Comparison of ENCODE assay signal across 21 cellular contexts in the genomic region with DNA sequence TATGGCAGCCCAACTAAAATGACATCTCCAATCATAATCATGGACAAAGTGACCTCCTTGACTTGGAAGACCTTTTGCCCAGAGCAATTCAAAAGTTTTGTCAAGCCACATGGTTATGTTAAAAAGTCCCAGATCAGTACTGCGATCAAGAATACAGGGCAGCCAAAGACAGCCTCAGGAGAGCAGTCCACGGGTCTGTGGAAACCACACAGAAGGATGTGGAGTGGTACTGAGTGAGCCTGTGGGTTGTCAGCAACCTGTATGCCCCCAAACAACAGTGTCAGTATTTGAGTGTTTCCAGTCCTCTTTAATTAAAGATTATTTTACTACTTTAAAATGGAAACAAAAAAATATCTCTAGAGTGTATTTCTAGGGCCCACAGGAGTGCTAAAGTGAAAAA.
DNase-seq lines count a peak whose midpoint lies in the region; ATAC-seq and TF ChIP-seq lines count a peak whose summit lies in the region.
"Had no signal": no experiment of that assay in that cellular context is flagged by ENCODE, and none has a peak within 500 bp of the region (broad histone marks: within the 10 kb centered on the region; RNA-seq: fewer than 3 reads in every experiment).

No MANE protein-coding gene starts in this region.

- POLR2A ChIA-PET in activated CD8-positive, alpha-beta T cell treated with anti-CD3 and anti-CD28 coated beads, Interleukin-2, amount 10 ng/mL, durations not matched to agents 7 days and 5 days (lab: Charles Lee) = no interaction called here
- POLR2A ChIA-PET in activated CD8-positive, alpha-beta T cell treated with anti-CD3 and anti-CD28 coated beads for 36 hours (lab: Charles Lee) = no interaction called here

- no peaks in the 10 kb centered on the region for H3K9me3 Mint-ChIP-seq in activated CD8-positive, alpha-beta T cell treated with anti-CD3 and anti-CD28 coated beads, Interleukin-2, amount 10 ng/mL, durations not matched to agents 7 days and 5 days (ENCODE audit: insufficient read depth)
- H3K9me3 Mint-ChIP-seq in activated CD8-positive, alpha-beta T cell treated with anti-CD3 and anti-CD28 coated beads for 36 hours = no peaks in the 10 kb centered on the region
- peaks cover 0 to 2% (median 0%) of the 10 kb centered on the region in 6 donors for H3K9me3 Mint-ChIP-seq in immature natural killer cell
- H3K9me3 Mint-ChIP-seq in stimulated activated effector memory CD8-positive, alpha-beta T cell treated with anti-CD3 and anti-CD28 coated beads, Interleukin-12 subunit alpha, Interleukin-12 subunit beta, amount 100 ng/mL, for 72 hours = peaks cover 3% of the 10 kb centered on the region
- H3K9me3 Mint-ChIP-seq: CD4-positive, CD25-positive, alpha-beta regulatory T cell; CD8-positive, alpha-beta T cell; H9 had no signal

- TF ChIP-seq CTCF in activated CD8-positive, alpha-beta T cell treated with anti-CD3 and anti-CD28 coated beads for 36 hours (IDR thresholded peaks at IDR 0.05) = no peak
- TF ChIP-seq CTCF in DND-41 (IDR thresholded peaks at IDR 0.05; ENCODE audit: borderline replicate concordance, extremely low read depth, low read length, poor library complexity, severe bottlenecking) (no peak), left ventricle myocardium inferior (IDR thresholded peaks at IDR 0.05; ENCODE audit: borderline replicate concordance) (no peak)

- H3K4me1 Mint-ChIP-seq in activated CD8-positive, alpha-beta T cell treated with anti-CD3 and anti-CD28 coated beads, Interleukin-2, amount 10 ng/mL, durations not matched to agents 7 days and 5 days (ENCODE audit: low read depth) = peaks cover 13% of the 10 kb centered on the region
- H3K4me1 Mint-ChIP-seq in activated CD8-positive, alpha-beta T cell treated with anti-CD3 and anti-CD28 coated beads for 36 hours (ENCODE audit: low read depth) = no peaks in the 10 kb centered on the region
- peaks cover 17 to 23% of the 10 kb centered on the region in 2 donors for H3K4me1 Mint-ChIP-seq in immature natural killer cell
- no peaks in the 10 kb centered on the region for H3K4me1 Mint-ChIP-seq in stimulated activated effector memory CD8-positive, alpha-beta T cell treated with anti-CD3 and anti-CD28 coated beads, Interleukin-12 subunit alpha, Interleukin-12 subunit beta, amount 100 ng/mL, for 72 hours
- H3K4me1 Mint-ChIP-seq: B cell; CD4-positive, CD25-positive, alpha-beta regulatory T cell had no signal

- no peaks in the 10 kb centered on the region for H3K27me3 Mint-ChIP-seq in activated CD8-positive, alpha-beta T cell treated with anti-CD3 and anti-CD28 coated beads, Interleukin-2, amount 10 ng/mL, durations not matched to agents 7 days and 5 days (ENCODE audit: low read depth)
- H3K27me3 Mint-ChIP-seq in activated CD8-positive, alpha-beta T cell treated with anti-CD3 and anti-CD28 coated beads for 36 hours = no peaks in the 10 kb centered on the region
- peaks cover 0 to 2% (median 0%) of the 10 kb centered on the region in 3 donors for H3K27me3 Mint-ChIP-seq in immature natural killer cell (ENCODE audit: low read depth in 3 of 3)
- H3K27me3 Mint-ChIP-seq: B cell; CD4-positive, CD25-positive, alpha-beta regulatory T cell had no signal

- ATAC-seq in activated CD8-positive, alpha-beta T cell treated with anti-CD3 and anti-CD28 coated beads, Interleukin-2, amount 10 ng/mL, durations not matched to agents 7 days and 5 days = peak; percentile 76
- ATAC-seq in activated CD8-positive, alpha-beta T cell treated with anti-CD3 and anti-CD28 coated beads for 36 hours = no peak
- peak; percentile 84 for ATAC-seq in DND-41 (ENCODE audit: insufficient read depth, low read depth)
- peak; percentile 28 for ATAC-seq in stimulated activated effector memory CD8-positive, alpha-beta T cell treated with anti-CD3 and anti-CD28 coated beads, Interleukin-12 subunit alpha, Interleukin-12 subunit beta, amount 100 ng/mL, for 72 hours
- ATAC-seq: CD8-positive, alpha-beta T cell; GM12878; HCT116 had no signal

- no peak overlapping the region for H3K4me3 ChIP-seq in DND-41 (ENCODE audit: low read depth in 1 of 2, low read length in 2 of 2)
- H3K4me3 ChIP-seq in left ventricle myocardium inferior = no peak overlapping the region
- H3K4me3 ChIP-seq: BLaER1, GM12878, GM23248 had no signal

- no peaks in the 10 kb centered on the region for H3K36me3 Mint-ChIP-seq in activated CD8-positive, alpha-beta T cell treated with anti-CD3 and anti-CD28 coated beads, Interleukin-2, amount 10 ng/mL, durations not matched to agents 7 days and 5 days (ENCODE audit: low read depth)
- no peaks in the 10 kb centered on the region for H3K36me3 Mint-ChIP-seq in activated CD8-positive, alpha-beta T cell treated with anti-CD3 and anti-CD28 coated beads for 36 hours (ENCODE audit: low read depth)
- peaks cover 12 to 23% (median 14%) of the 10 kb centered on the region in 3 donors for H3K36me3 Mint-ChIP-seq in immature natural killer cell
- no peaks in the 10 kb centered on the region for H3K36me3 Mint-ChIP-seq in stimulated activated effector memory CD8-positive, alpha-beta T cell treated with anti-CD3 and anti-CD28 coated beads, Interleukin-12 subunit alpha, Interleukin-12 subunit beta, amount 100 ng/mL, for 72 hours

- H3K9me3 ChIP-seq in DND-41 (ENCODE audit: insufficient read depth, low read length, severe bottlenecking) = no peaks in the 10 kb centered on the region
- H3K9me3 ChIP-seq in left ventricle myocardium inferior (replicated peaks) = no peaks in the 10 kb centered on the region
- H3K9me3 ChIP-seq: BLaER1, Caco-2 had no signal

- no peak for DNase-seq in activated CD8-positive, alpha-beta T cell treated with anti-CD3 and anti-CD28 coated beads, Interleukin-2, amount 10 ng/mL, durations not matched to agents 7 days and 5 days
- no peak for DNase-seq in activated CD8-positive, alpha-beta T cell treated with anti-CD3 and anti-CD28 coated beads for 36 hours
- DNase-seq in DND-41 (peak; percentile 23), immature natural killer cell (peak in 2 of 3 donors; percentile 3 to 7), left ventricle myocardium inferior (no peak)
- no peak for DNase-seq in stimulated activated effector memory CD8-positive, alpha-beta T cell treated with anti-CD3 and anti-CD28 coated beads, Interleukin-12 subunit alpha, Interleukin-12 subunit beta, amount 100 ng/mL, for 72 hours (ENCODE audit: low spot score in 2 of 2)
- no peak for DNase-seq in stimulated activated CD4-positive, alpha-beta T cell treated with anti-CD3 and anti-CD28 coated beads, Interleukin-4, amount 100 ng/mL, for 24 hours
- DNase-seq: Caco-2; CD4-positive, CD25-positive, alpha-beta regulatory T cell; CD8-positive, alpha-beta T cell; DMS153; EL; GDM1; GM23248; H9 had no signal

- H3K27me3 ChIP-seq in DND-41 (ENCODE audit: insufficient read depth, low read length, poor library complexity) (no peaks in the 10 kb centered on the region), left ventricle myocardium inferior (ENCODE audit: low read depth) (no peaks in the 10 kb centered on the region)
- H3K27me3 ChIP-seq: BLaER1 had no signal

- H3K79me2 ChIP-seq in DND-41 (ENCODE audit: insufficient read depth, low read length) = no peaks in the 10 kb centered on the region

- no peaks in the 10 kb centered on the region for H4K20me1 ChIP-seq in DND-41 (ENCODE audit: insufficient read depth, low read length)
- H4K20me1 ChIP-seq: BLaER1 had no signal

- CTCF ChIA-PET in activated CD8-positive, alpha-beta T cell treated with anti-CD3 and anti-CD28 coated beads, Interleukin-2, amount 10 ng/mL, durations not matched to agents 7 days and 5 days (lab: Charles Lee) = no interaction called here
- CTCF ChIA-PET in activated CD8-positive, alpha-beta T cell treated with anti-CD3 and anti-CD28 coated beads for 36 hours (lab: Charles Lee) = no interaction called here

- no peak overlapping the region for H3K4me3 Mint-ChIP-seq in activated CD8-positive, alpha-beta T cell treated with anti-CD3 and anti-CD28 coated beads, Interleukin-2, amount 10 ng/mL, durations not matched to agents 7 days and 5 days
- H3K4me3 Mint-ChIP-seq in activated CD8-positive, alpha-beta T cell treated with anti-CD3 and anti-CD28 coated beads for 36 hours = no peak overlapping the region
- peak overlapping the region in 3 of 5 donors; percentile 7 to 59 (median 18) for H3K4me3 Mint-ChIP-seq in immature natural killer cell
- H3K4me3 Mint-ChIP-seq in stimulated activated effector memory CD8-positive, alpha-beta T cell treated with anti-CD3 and anti-CD28 coated beads, Interleukin-12 subunit alpha, Interleukin-12 subunit beta, amount 100 ng/mL, for 72 hours = no peak overlapping the region
- H3K4me3 Mint-ChIP-seq: B cell; CD4-positive, CD25-positive, alpha-beta regulatory T cell; CD8-positive, alpha-beta T cell; H9 had no signal

- no peak overlapping the region for H3K27ac Mint-ChIP-seq in activated CD8-positive, alpha-beta T cell treated with anti-CD3 and anti-CD28 coated beads, Interleukin-2, amount 10 ng/mL, durations not matched to agents 7 days and 5 days
- no peak overlapping the region for H3K27ac Mint-ChIP-seq in activated CD8-positive, alpha-beta T cell treated with anti-CD3 and anti-CD28 coated beads for 36 hours
- peak overlapping the region; percentile 38 to 67 (median 58) for H3K27ac Mint-ChIP-seq in immature natural killer cell
- H3K27ac Mint-ChIP-seq in stimulated activated effector memory CD8-positive, alpha-beta T cell treated with anti-CD3 and anti-CD28 coated beads, Interleukin-12 subunit alpha, Interleukin-12 subunit beta, amount 100 ng/mL, for 72 hours = no peak overlapping the region
- H3K27ac Mint-ChIP-seq: B cell; CD4-positive, CD25-positive, alpha-beta regulatory T cell; CD8-positive, alpha-beta T cell had no signal

- intact Hi-C loops in activated CD8-positive, alpha-beta T cell treated with anti-CD3 and anti-CD28 coated beads for 36 hours (cut with micrococcal nuclease) = no loop called here
- intact Hi-C loops in left ventricle myocardium inferior (cut with micrococcal nuclease) = no loop called here

- no peak overlapping the region for H3K9ac ChIP-seq in DND-41 (ENCODE audit: low read depth, low read length)
- H3K9ac ChIP-seq: BLaER1, GM23248 had no signal

- H3K4me2 ChIP-seq in DND-41 (ENCODE audit: insufficient read depth, low read length) = no peak overlapping the region
- H3K4me2 ChIP-seq: BLaER1 had no signal

- no peaks in the 10 kb centered on the region for H3K36me3 ChIP-seq in DND-41 (ENCODE audit: insufficient read depth, low read length)
- peaks cover 5% of the 10 kb centered on the region for H3K36me3 ChIP-seq in left ventricle myocardium inferior
- H3K36me3 ChIP-seq: BLaER1 had no signal

- no peak overlapping the region for H3K27ac ChIP-seq in DND-41 (ENCODE audit: low read length)
- no peak overlapping the region for H3K27ac ChIP-seq in left ventricle myocardium inferior (replicated peaks)
- H3K27ac ChIP-seq: 22Rv1, BLaER1, C4-2B, GM23248 had no signal

- H3K4me1 ChIP-seq in DND-41 (ENCODE audit: insufficient read depth, low read length) = peaks cover 7% of the 10 kb centered on the region
- H3K4me1 ChIP-seq in left ventricle myocardium inferior = peaks cover 3% of the 10 kb centered on the region
- H3K4me1 ChIP-seq: BLaER1, Caco-2 had no signal

- H2AFZ ChIP-seq in DND-41 (ENCODE audit: low read depth, low read length) = no peak overlapping the region
- H2AFZ ChIP-seq: GM23248 had no signal

Comparison
In these comparisons a context has a peak if more than half of its experiments do, and no peak if none do; other contexts are left out.
1. DNase-seq: peak in DND-41 (single experiment) and immature natural killer cell (2 of 3); none in activated CD8-positive, alpha-beta T cell treated with anti-CD3 and anti-CD28 coated beads, Interleukin-2, amount 10 ng/mL, durations not matched to agents 7 days and 5 days (single experiment), activated CD8-positive, alpha-beta T cell treated with anti-CD3 and anti-CD28 coated beads for 36 hours (single experiment), stimulated activated effector memory CD8-positive, alpha-beta T cell treated with anti-CD3 and anti-CD28 coated beads, Interleukin-12 subunit alpha, Interleukin-12 subunit beta, amount 100 ng/mL, for 72 hours (0 of 2), stimulated activated CD4-positive, alpha-beta T cell treated with anti-CD3 and anti-CD28 coated beads, Interleukin-4, amount 100 ng/mL, for 24 hours (single experiment) and left ventricle myocardium inferior (single experiment).
2. H3K27ac Mint-ChIP-seq: peak in immature natural killer cell (6 of 6); none in activated CD8-positive, alpha-beta T cell treated with anti-CD3 and anti-CD28 coated beads, Interleukin-2, amount 10 ng/mL, durations not matched to agents 7 days and 5 days (single experiment), activated CD8-positive, alpha-beta T cell treated with anti-CD3 and anti-CD28 coated beads for 36 hours (single experiment) and stimulated activated effector memory CD8-positive, alpha-beta T cell treated with anti-CD3 and anti-CD28 coated beads, Interleukin-12 subunit alpha, Interleukin-12 subunit beta, amount 100 ng/mL, for 72 hours (single experiment).
3. H3K4me3 Mint-ChIP-seq: peak in immature natural killer cell (3 of 5); none in activated CD8-positive, alpha-beta T cell treated with anti-CD3 and anti-CD28 coated beads, Interleukin-2, amount 10 ng/mL, durations not matched to agents 7 days and 5 days (single experiment), activated CD8-positive, alpha-beta T cell treated with anti-CD3 and anti-CD28 coated beads for 36 hours (single experiment) and stimulated activated effector memory CD8-positive, alpha-beta T cell treated with anti-CD3 and anti-CD28 coated beads, Interleukin-12 subunit alpha, Interleukin-12 subunit beta, amount 100 ng/mL, for 72 hours (single experiment).